In genomic region chr2:170973492-170974303, GRCh38 we compare ENCODE assay signal across 8 cellular contexts. TPM values are rescaled to one million over a fixed set of nuclear protein-coding genes. Genes with fewer than 3 reads are reported as not detected.
DNase-seq lines count a peak whose midpoint lies in the region; ATAC-seq and TF ChIP-seq lines count a peak whose summit lies in the region.

No MANE protein-coding gene starts in this region.

- 0 out of 2 replicates have a peak, but pooled peaks cover 3% of the 10 kb centered on the region for H3F3A ChIP-seq in OCI-LY1 (ENCODE audit: insufficient read depth, low read length)

- WGBS in esophagus, 2 donors: 6% methylated on average over 67 of the region's 67 CpGs

- peaks cover 7% of the 10 kb centered on the region for H3K4me1 Mint-ChIP-seq in Caco-2 (ENCODE audit: low read depth, unreplicated experiment)

- TSS peak; percentile 36 for BruUV-seq in Caco-2 (replicated peaks; lab: Mats Ljungman, UMichigan)

- peak overlapping the region; percentile 15 for H3K27ac Mint-ChIP-seq in Caco-2 (ENCODE audit: unreplicated experiment)

- H3K4me1 ChIP-seq in Caco-2 (peaks cover 29% of the 10 kb centered on the region), OCI-LY1 (ENCODE audit: insufficient read depth, low read length, severe bottlenecking) (peaks cover 32% of the 10 kb centered on the region), esophagus (ENCODE audit: control insufficient read depth in 2 of 2, insufficient read depth in 2 of 2, low read length in 1 of 2) (peaks cover 0 to 2% of the 10 kb centered on the region in 2 donors), mucosa of stomach (ENCODE audit: control insufficient read depth, insufficient read depth, low read length) (peaks cover 11% of the 10 kb centered on the region)

- H3K9me3 ChIP-seq in Caco-2: no peaks in the 10 kb centered on the region
- H3K9me3 ChIP-seq in OCI-LY1 (ENCODE audit: low read length): no peaks in the 10 kb centered on the region
- H3K9me3 ChIP-seq in esophagus (ENCODE audit: control insufficient read depth in 2 of 2, insufficient read depth in 1 of 2, low read depth in 1 of 2, low read length in 1 of 2): no peaks in the 10 kb centered on the region
- no peaks in the 10 kb centered on the region for H3K9me3 ChIP-seq in mucosa of stomach (ENCODE audit: control insufficient read depth, low read length)

- CTCF ChIA-PET in Caco-2 (lab: Charles Lee): interaction anchor here (0.7 to 3.8 kb wide), 7 partner anchors 45 to 460 kb away, joined by 3 to 32 read pairs (median 6); partner anchors contain the start of genes DCAF17, GORASP2 and METTL8

- H3K9me2 ChIP-seq in OCI-LY1 (ENCODE audit: low read depth, low read length): no peaks in the 10 kb centered on the region

- H3K27me3 Mint-ChIP-seq in Caco-2 (ENCODE audit: insufficient read depth, unreplicated experiment): no peaks in the 10 kb centered on the region

- peak overlapping the region; percentile 64 for H3K4me3 Mint-ChIP-seq in Caco-2 (ENCODE audit: unreplicated experiment)

- no peaks in the 10 kb centered on the region for H4K20me1 ChIP-seq in OCI-LY1 (ENCODE audit: insufficient read depth, low read length)

- intact Hi-C loops in Caco-2 (cut with micrococcal nuclease; ENCODE audit: unreplicated experiment): loop anchor here (1.0 to 10.0 kb wide), 5 partner anchors 113 to 459 kb away; partner anchors contain the start of genes DCAF17 and METTL8

- H2AFZ ChIP-seq in OCI-LY1 (ENCODE audit: low read length): peak overlapping the region; percentile 83

- H3K36me3 ChIP-seq in Caco-2 (ENCODE audit: control insufficient read depth, insufficient read depth, low read length) (no peaks in the 10 kb centered on the region), OCI-LY1 (ENCODE audit: insufficient read depth, low read length) (no peaks in the 10 kb centered on the region), esophagus (ENCODE audit: control insufficient read depth in 2 of 2, insufficient read depth in 2 of 2, low read length in 1 of 2) (no peaks in the 10 kb centered on the region), mucosa of stomach (ENCODE audit: control insufficient read depth, insufficient read depth, low read length) (no peaks in the 10 kb centered on the region)

- H3K9ac ChIP-seq in OCI-LY1 (ENCODE audit: low read length) (peak overlapping the region; percentile 87), mucosa of stomach (ENCODE audit: low read length) (peak overlapping the region; percentile 78)

- peaks cover 40% of the 10 kb centered on the region for H3K36me3 Mint-ChIP-seq in Caco-2 (ENCODE audit: insufficient read depth, unreplicated experiment)

- H3K27me3 ChIP-seq in Caco-2 (replicated peaks; ENCODE audit: control insufficient read depth, insufficient read depth, low read length) (no peaks in the 10 kb centered on the region), HL-60 (ENCODE audit: insufficient read depth, poor library complexity, severe bottlenecking) (no peaks in the 10 kb centered on the region), OCI-LY1 (ENCODE audit: insufficient read depth, low read length) (no peaks in the 10 kb centered on the region), esophagus (ENCODE audit: control insufficient read depth in 1 of 2, insufficient read depth in 2 of 2, low read length in 2 of 2) (no peaks in the 10 kb centered on the region), mucosa of stomach (ENCODE audit: control insufficient read depth, insufficient read depth, low read length) (peaks cover 10% of the 10 kb centered on the region)

- TF ChIP-seq CTCF in Caco-2 (IDR thresholded peaks at IDR 0.05; ENCODE audit: insufficient read depth in 1 of 2, low read depth in 1 of 2, low read length in 1 of 2, severe bottlenecking in 1 of 2, unreplicated experiment in 1 of 2) (peak; percentile 84 to 94), HL-60 (IDR thresholded peaks at IDR 0.05; ENCODE audit: insufficient read depth, low read length) (peak; percentile 66), OCI-LY1 (IDR thresholded peaks at IDR 0.05; ENCODE audit: low read length) (peak; percentile 87)

- no peaks in the 10 kb centered on the region for H3K79me2 ChIP-seq in OCI-LY1 (ENCODE audit: insufficient read depth, low read length)

- no peaks in the 10 kb centered on the region for H3K9me3 Mint-ChIP-seq in Caco-2 (ENCODE audit: unreplicated experiment)

- H3K4me2 ChIP-seq in OCI-LY1 (ENCODE audit: low read length): peak overlapping the region; percentile 91

- ATAC-seq in GM19455 (IDR thresholded peaks at IDR 0.05; ENCODE audit: unreplicated experiment): peak; percentile 91

- H3K4me3 ChIP-seq in Caco-2 (ENCODE audit: low read depth, low read length) (peak overlapping the region; percentile 92), HL-60 (replicated peaks; ENCODE audit: insufficient read depth, low read length) (peak overlapping the region; percentile 54), OCI-LY1 (ENCODE audit: low read depth, low read length, poor library complexity, severe bottlenecking) (peak overlapping the region; percentile 75), esophagus (ENCODE audit: low read depth in 1 of 2, low read length in 2 of 2) (peak overlapping the region; percentile 65 to 66), mucosa of stomach (ENCODE audit: low read length) (peak overlapping the region; percentile 80)

- peak overlapping the region; percentile 50 for H3K27ac ChIP-seq in HL-60 (replicated peaks)
- no peak overlapping the region for H3K27ac ChIP-seq in OCI-LY1 (ENCODE audit: low read depth, low read length, poor library complexity, severe bottlenecking)
- peak overlapping the region; percentile 73 to 78 for H3K27ac ChIP-seq in esophagus (ENCODE audit: low read depth in 2 of 2, low read length in 1 of 2)

- DNase-seq in Caco-2 (peak; percentile 86 to 92), HL-60 (ENCODE audit: low read depth in 1 of 2, low spot score in 1 of 2) (peak; percentile 60 to 75), activated T-cell treated with anti-CD3 and anti-CD28 coated beads for 48 hours (ENCODE audit: low read depth) (peak; percentile 86)
- DNase-seq in stimulated activated CD8-positive, alpha-beta memory T cell treated with anti-CD3 and anti-CD28 coated beads, Interleukin-4, amount 100 ng/mL, for 4 hours (ENCODE audit: low read depth in 2 of 2, low spot score in 1 of 2): peak; percentile 72 to 84

- POLR2A ChIA-PET in Caco-2 (lab: Charles Lee): no interaction called here

RNA-seq across cellular contexts. Expression of gene GORASP2, which starts 44.6 kb away (rescaled TPM):
- 124 and 143 TPM in 2 replicates for total RNA-seq in Caco-2 (2022)
- 10 to 100 TPM; 27.6 to 49.5 TPM for polyA plus RNA-seq in esophagus
